8 cellular contexts compared by ENCODE assay signal in genomic region chr4:73704314-73705055, GRCh38. TPM values are rescaled to one million over a fixed set of nuclear protein-coding genes. Genes with fewer than 3 reads are reported as not detected.
DNase-seq lines count a peak whose midpoint lies in the region; ATAC-seq and TF ChIP-seq lines count a peak whose summit lies in the region.

No MANE protein-coding gene starts in this region.

- peak; percentile 73 for DNase-seq in AG08396 (ENCODE audit: low spot score)
- DNase-seq in SHP77 (lab: John Stamatoyannopoulos, UW), result peak; percentile 40 to 44
- peak; percentile 99 for DNase-seq in fibroblast of gingiva (ENCODE audit: low read depth)
- DNase-seq in omental fat pad (ENCODE audit: low spot score), result peak; percentile 53
- DNase-seq in activated T-helper 1 cell treated with anti-CD3 and anti-CD28 coated beads, Interleukin-12 subunit alpha, Interleukin-12 subunit beta, Interleukin-2, Interleukin-4 antibody, amounts not matched to agents 30 ng/mL and 10 ng/mL and 1 ng/mL, durations not matched to agents 14 hours and 24 hours and 36 hours (ENCODE audit: low spot score), result no peak
- no peak for DNase-seq in immature natural killer cell

- H3K36me3 Mint-ChIP-seq in activated T-helper 1 cell treated with anti-CD3 and anti-CD28 coated beads, Interleukin-12 subunit alpha, Interleukin-12 subunit beta, Interleukin-2, Interleukin-4 antibody, amounts not matched to agents 30 ng/mL and 10 ng/mL and 1 ng/mL, durations not matched to agents 14 hours and 24 hours and 36 hours (ENCODE audit: low read depth), result no peaks in the 10 kb centered on the region
- no peaks in the 10 kb centered on the region for H3K36me3 Mint-ChIP-seq in immature natural killer cell

- peaks cover 2% of the 10 kb centered on the region for H3K27me3 Mint-ChIP-seq in activated T-helper 1 cell treated with anti-CD3 and anti-CD28 coated beads, Interleukin-12 subunit alpha, Interleukin-12 subunit beta, Interleukin-2, Interleukin-4 antibody, amounts not matched to agents 30 ng/mL and 10 ng/mL and 1 ng/mL, durations not matched to agents 14 hours and 24 hours and 36 hours (ENCODE audit: insufficient read depth)
- H3K27me3 Mint-ChIP-seq in immature natural killer cell (ENCODE audit: low read depth in 3 of 3), result peaks cover 0 to 4% (median 0%) of the 10 kb centered on the region in 3 donors

- intact Hi-C loops in activated T-helper 1 cell treated with anti-CD3 and anti-CD28 coated beads, Interleukin-12 subunit alpha, Interleukin-12 subunit beta, Interleukin-2, Interleukin-4 antibody, amounts not matched to agents 30 ng/mL and 10 ng/mL and 1 ng/mL, durations not matched to agents 14 hours and 24 hours and 36 hours (cut with micrococcal nuclease), result no loop called here

- ATAC-seq in HG02981 (IDR thresholded peaks at IDR 0.05; ENCODE audit: unreplicated experiment) (peak; percentile 53), omental fat pad (ENCODE audit: low FRiP score) (peak; percentile 93), GM18873 (IDR thresholded peaks at IDR 0.05; ENCODE audit: low FRiP score, unreplicated experiment) (no peak)

- no peak overlapping the region for H3K27ac Mint-ChIP-seq in activated T-helper 1 cell treated with anti-CD3 and anti-CD28 coated beads, Interleukin-12 subunit alpha, Interleukin-12 subunit beta, Interleukin-2, Interleukin-4 antibody, amounts not matched to agents 30 ng/mL and 10 ng/mL and 1 ng/mL, durations not matched to agents 14 hours and 24 hours and 36 hours
- H3K27ac Mint-ChIP-seq in immature natural killer cell, result no peak overlapping the region

- no peak for TF ChIP-seq CTCF in omental fat pad (IDR thresholded peaks at IDR 0.05)

- no peaks in the 10 kb centered on the region for H3K9me3 Mint-ChIP-seq in activated T-helper 1 cell treated with anti-CD3 and anti-CD28 coated beads, Interleukin-12 subunit alpha, Interleukin-12 subunit beta, Interleukin-2, Interleukin-4 antibody, amounts not matched to agents 30 ng/mL and 10 ng/mL and 1 ng/mL, durations not matched to agents 14 hours and 24 hours and 36 hours
- H3K9me3 Mint-ChIP-seq in immature natural killer cell, result peaks cover 0 to 13% (median under 1%) of the 10 kb centered on the region in 6 donors

- H3K4me3 Mint-ChIP-seq in activated T-helper 1 cell treated with anti-CD3 and anti-CD28 coated beads, Interleukin-12 subunit alpha, Interleukin-12 subunit beta, Interleukin-2, Interleukin-4 antibody, amounts not matched to agents 30 ng/mL and 10 ng/mL and 1 ng/mL, durations not matched to agents 14 hours and 24 hours and 36 hours, result no peak overlapping the region
- no peak overlapping the region for H3K4me3 Mint-ChIP-seq in immature natural killer cell

- peaks cover 7% of the 10 kb centered on the region for H3K4me1 Mint-ChIP-seq in activated T-helper 1 cell treated with anti-CD3 and anti-CD28 coated beads, Interleukin-12 subunit alpha, Interleukin-12 subunit beta, Interleukin-2, Interleukin-4 antibody, amounts not matched to agents 30 ng/mL and 10 ng/mL and 1 ng/mL, durations not matched to agents 14 hours and 24 hours and 36 hours (ENCODE audit: low read depth)
- no peaks in the 10 kb centered on the region for H3K4me1 Mint-ChIP-seq in immature natural killer cell

RNA-seq across cellular contexts. Expression of gene CXCL8, which starts 35.9 kb away (rescaled TPM):
- 100 to 1,000 TPM in 1 of 4 donors, 10 to 100 TPM in 1, 1 to 10 TPM in 2; 6.0 to 150 (median 10.6) TPM for total RNA-seq in omental fat pad
- total RNA-seq in activated T-helper 1 cell treated with anti-CD3 and anti-CD28 coated beads, Interleukin-12 subunit alpha, Interleukin-12 subunit beta, Interleukin-2, Interleukin-4 antibody, amounts not matched to agents 30 ng/mL and 10 ng/mL and 1 ng/mL, durations not matched to agents 14 hours and 24 hours and 36 hours, result 10.7 and 13.4 TPM in 2 replicates
- polyA plus RNA-seq in immature natural killer cell, result 1 to 10 TPM in 2 of 3 donors, not detected in 1; 1.8 to 2.1 TPM

Comparison
In these comparisons a context has a peak if more than half of its experiments do, and no peak if none do; other contexts are left out.
1. DNase-seq: peak in AG08396 (single experiment), SHP77 (2 of 2), fibroblast of gingiva (single experiment) and omental fat pad (single experiment); none in activated T-helper 1 cell treated with anti-CD3 and anti-CD28 coated beads, Interleukin-12 subunit alpha, Interleukin-12 subunit beta, Interleukin-2, Interleukin-4 antibody, amounts not matched to agents 30 ng/mL and 10 ng/mL and 1 ng/mL, durations not matched to agents 14 hours and 24 hours and 36 hours (single experiment) and immature natural killer cell (0 of 3).